ENCODE assay signal across 32 cellular contexts in the genomic region with DNA sequence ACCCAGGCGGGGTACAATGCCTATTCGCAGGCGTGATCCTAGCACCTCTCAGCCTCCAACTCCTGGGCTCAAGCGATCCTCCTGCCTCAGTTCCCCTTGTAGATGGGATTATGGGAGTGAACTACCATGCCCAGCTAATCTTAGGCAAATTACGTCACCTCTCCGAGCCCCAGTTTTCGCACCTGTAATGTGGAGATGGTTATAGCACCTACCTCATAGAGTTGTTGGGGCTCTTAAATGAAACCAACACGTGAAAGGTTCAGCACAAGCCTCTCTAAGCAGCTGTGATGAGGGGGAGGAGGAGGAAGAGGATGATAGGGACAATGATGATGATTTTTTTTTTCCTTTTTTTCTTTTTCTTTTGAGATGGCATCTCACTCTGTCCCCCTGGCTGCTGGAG.
"Had no signal": no experiment of that assay in that cellular context is flagged by ENCODE, and none has a peak within 500 bp of the region (broad histone marks: within the 10 kb centered on the region; RNA-seq: fewer than 3 reads in every experiment).

No MANE protein-coding gene starts in this region.

- H3K36me3 ChIP-seq: ascending aorta, breast epithelium, cardiac muscle cell, WERI-Rb-1 had no signal

- H3K27me3 ChIP-seq: ascending aorta, breast epithelium, cardiac muscle cell had no signal

- DNase-seq: activated B cell treated with CpG ODN at 0.5 μM for 24 hours; activated CD4-positive, alpha-beta T cell treated with anti-CD3 and anti-CD28 coated beads for 48 hours; activated CD4-positive, alpha-beta T cell treated with anti-CD3 and anti-CD28 coated beads, Interleukin-2, amount 50 U/mL, for 1 hour; activated CD4-positive, alpha-beta T cell treated with anti-CD3 and anti-CD28 coated beads, Interleukin-2, amount 50 U/mL, for 48 hours; activated CD8-positive, alpha-beta memory T cell treated with anti-CD3 and anti-CD28 coated beads, Interleukin-2, amount 50 U/mL, for 48 hours; activated CD8-positive, alpha-beta T cell treated with anti-CD3 and anti-CD28 coated beads for 36 hours; activated gamma-delta T cell; activated naive CD4-positive, alpha-beta T cell; activated naive CD4-positive, alpha-beta T cell treated with anti-CD3 and anti-CD28 coated beads, Interleukin-2, amount 10 ng/mL, durations not matched to agents 7 days and 5 days; activated naive CD8-positive, alpha-beta T cell treated with anti-CD3 and anti-CD28 coated beads, Interleukin-2, amount 10 ng/mL, durations not matched to agents 7 days and 5 days; activated T-cell treated with anti-CD3 and anti-CD28 coated beads for 4 hours; activated T-cell treated with anti-CD3 and anti-CD28 coated beads, Interleukin-2, amount 50 U/mL, for 24 hours; activated T-cell treated with anti-CD3 and anti-CD28 coated beads, Interleukin-2, amount 50 U/mL, for 72 hours; central memory CD4-positive, alpha-beta T cell; effector CD4-positive, alpha-beta T cell; endodermal cell; foreskin fibroblast; head of caudate nucleus; T-helper 1 cell; T-helper 17 cell; T1000; WERI-Rb-1 had no signal

- H3K4me3 Mint-ChIP-seq: activated B cell treated with CpG ODN at 0.5 μM for 24 hours; activated CD8-positive, alpha-beta T cell treated with anti-CD3 and anti-CD28 coated beads for 36 hours; activated naive CD4-positive, alpha-beta T cell treated with anti-CD3 and anti-CD28 coated beads, Interleukin-2, amount 10 ng/mL, durations not matched to agents 7 days and 5 days; activated naive CD8-positive, alpha-beta T cell treated with anti-CD3 and anti-CD28 coated beads, Interleukin-2, amount 10 ng/mL, durations not matched to agents 7 days and 5 days; activated T-cell treated with anti-CD3 and anti-CD28 coated beads, Interleukin-2, amount 50 U/mL, for 24 hours; activated T-cell treated with anti-CD3 and anti-CD28 coated beads, Interleukin-2, amount 50 U/mL, for 72 hours; brain; dendritic cell treated with granulocyte-macrophage colony-stimulating factor and Interleukin-4, amounts not matched to agents 40 ng/mL and 50 ng/mL, for 4 days; endodermal cell; T-helper 17 cell; T-helper 2 cell treated with Interferon-gamma antibody and Interleukin-4, amounts not matched to agents 5 μg/mL and 100 μg/mL, for 36 hours had no signal

- H3K27ac Mint-ChIP-seq: activated B cell treated with CpG ODN at 0.5 μM for 24 hours; activated CD8-positive, alpha-beta T cell treated with anti-CD3 and anti-CD28 coated beads for 36 hours; activated naive CD4-positive, alpha-beta T cell treated with anti-CD3 and anti-CD28 coated beads, Interleukin-2, amount 10 ng/mL, durations not matched to agents 7 days and 5 days; activated naive CD4-positive, alpha-beta T cell treated with anti-CD3 and anti-CD28 coated beads, Interleukin-2, amount 50 U/mL, for 72 hours; activated naive CD8-positive, alpha-beta T cell treated with anti-CD3 and anti-CD28 coated beads, Interleukin-2, amount 10 ng/mL, durations not matched to agents 7 days and 5 days; activated T-cell treated with anti-CD3 and anti-CD28 coated beads, Interleukin-2, amount 50 U/mL, for 24 hours; activated T-cell treated with anti-CD3 and anti-CD28 coated beads, Interleukin-2, amount 50 U/mL, for 72 hours; brain; dendritic cell treated with granulocyte-macrophage colony-stimulating factor and Interleukin-4, amounts not matched to agents 40 ng/mL and 50 ng/mL, for 4 days; endodermal cell; T-helper 17 cell; T-helper 2 cell treated with Interferon-gamma antibody and Interleukin-4, amounts not matched to agents 5 μg/mL and 100 μg/mL, for 36 hours had no signal

- H3K36me3 Mint-ChIP-seq: activated naive CD4-positive, alpha-beta T cell treated with anti-CD3 and anti-CD28 coated beads, Interleukin-2, amount 10 ng/mL, durations not matched to agents 7 days and 5 days; activated naive CD4-positive, alpha-beta T cell treated with anti-CD3 and anti-CD28 coated beads, Interleukin-2, amount 50 U/mL, for 72 hours; activated naive CD8-positive, alpha-beta T cell treated with anti-CD3 and anti-CD28 coated beads, Interleukin-2, amount 10 ng/mL, durations not matched to agents 7 days and 5 days had no signal

- H3K27me3 Mint-ChIP-seq: activated B cell treated with CpG ODN at 0.5 μM for 24 hours; activated CD8-positive, alpha-beta T cell treated with anti-CD3 and anti-CD28 coated beads for 36 hours; activated naive CD8-positive, alpha-beta T cell treated with anti-CD3 and anti-CD28 coated beads, Interleukin-2, amount 10 ng/mL, durations not matched to agents 7 days and 5 days; activated T-cell treated with anti-CD3 and anti-CD28 coated beads, Interleukin-2, amount 50 U/mL, for 24 hours; brain; dendritic cell treated with granulocyte-macrophage colony-stimulating factor and Interleukin-4, amounts not matched to agents 40 ng/mL and 50 ng/mL, for 4 days; T-helper 17 cell had no signal

- H3K9me3 Mint-ChIP-seq: activated B cell treated with CpG ODN at 0.5 μM for 24 hours; activated CD8-positive, alpha-beta T cell treated with anti-CD3 and anti-CD28 coated beads for 36 hours; activated naive CD4-positive, alpha-beta T cell treated with anti-CD3 and anti-CD28 coated beads, Interleukin-2, amount 10 ng/mL, durations not matched to agents 7 days and 5 days; activated naive CD4-positive, alpha-beta T cell treated with anti-CD3 and anti-CD28 coated beads, Interleukin-2, amount 50 U/mL, for 72 hours; activated naive CD8-positive, alpha-beta T cell treated with anti-CD3 and anti-CD28 coated beads, Interleukin-2, amount 10 ng/mL, durations not matched to agents 7 days and 5 days; activated T-cell treated with anti-CD3 and anti-CD28 coated beads, Interleukin-2, amount 50 U/mL, for 24 hours; activated T-cell treated with anti-CD3 and anti-CD28 coated beads, Interleukin-2, amount 50 U/mL, for 72 hours; brain; dendritic cell treated with granulocyte-macrophage colony-stimulating factor and Interleukin-4, amounts not matched to agents 40 ng/mL and 50 ng/mL, for 4 days; T-helper 2 cell treated with Interferon-gamma antibody and Interleukin-4, amounts not matched to agents 5 μg/mL and 100 μg/mL, for 36 hours had no signal

- H3K27ac ChIP-seq: ascending aorta, breast epithelium, cardiac muscle cell, coronary artery, WERI-Rb-1 had no signal

- H3K9me3 ChIP-seq: ascending aorta, breast epithelium had no signal

- ATAC-seq: activated CD4-positive, CD25-positive, alpha-beta regulatory T cell treated with anti-CD3 and anti-CD28 coated beads, Interleukin-2, amount 50 U/mL, for 24 hours; activated CD8-positive, alpha-beta T cell treated with anti-CD3 and anti-CD28 coated beads for 36 hours; activated naive CD4-positive, alpha-beta T cell treated with anti-CD3 and anti-CD28 coated beads, Interleukin-2, amount 50 U/mL, for 72 hours; esophagus mucosa; T-helper 17 cell had no signal

- H3K4me3 ChIP-seq: ascending aorta, breast epithelium, cardiac muscle cell, coronary artery had no signal
